ENCODE assay signal across 12 cellular contexts in the genomic region with DNA sequence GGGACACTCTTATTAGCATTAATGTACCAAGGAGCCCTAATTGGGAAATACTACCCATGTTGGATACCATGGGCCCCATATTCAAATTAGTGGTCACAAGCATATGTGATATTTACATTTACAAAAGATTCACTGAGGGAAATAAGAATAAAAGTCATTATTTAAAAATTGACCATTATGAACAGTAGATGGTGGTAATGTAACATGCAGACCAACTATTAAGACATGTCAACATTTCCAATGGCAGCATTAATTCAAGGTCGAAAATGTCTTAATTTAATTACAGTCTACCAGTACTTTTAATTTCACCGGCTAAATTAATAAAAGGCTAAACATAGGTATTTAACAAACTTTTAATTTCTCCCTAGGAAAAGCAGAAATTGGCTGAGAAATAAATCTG. TPM values are rescaled to one million over a fixed set of nuclear protein-coding genes. Genes with fewer than 3 reads are reported as not detected.
DNase-seq lines count a peak whose midpoint lies in the region; ATAC-seq, FAIRE-seq and TF ChIP-seq lines count a peak whose summit lies in the region.
"Had no signal": no experiment of that assay in that cellular context is flagged by ENCODE, and none has a peak within 500 bp of the region (broad histone marks: within the 10 kb centered on the region; RNA-seq: fewer than 3 reads in every experiment).

No MANE protein-coding gene starts in this region.

- in situ Hi-C loops in GM13977 (cut with MboI; ENCODE audit: low pct_unique_long_range_greater_than_20kb, low sequenced_read_pairs, unreplicated experiment) (no loop called here), SK-MEL-5 (cut with HindIII; ENCODE audit: low pct_unique_long_range_greater_than_20kb, low sequenced_read_pairs) (no loop called here)

- H3K9me3 Mint-ChIP-seq in activated CD4-positive, alpha-beta T cell treated with anti-CD3 and anti-CD28 coated beads, Interleukin-2, amount 10 ng/mL, durations not matched to agents 7 days and 5 days: no peaks in the 10 kb centered on the region

- peaks cover 4% of the 10 kb centered on the region for H3K4me1 Mint-ChIP-seq in activated CD4-positive, alpha-beta T cell treated with anti-CD3 and anti-CD28 coated beads, Interleukin-2, amount 10 ng/mL, durations not matched to agents 7 days and 5 days

- no peaks in the 10 kb centered on the region for H3K9me3 ChIP-seq in A549
- H3K9me3 ChIP-seq: Caco-2, left lung had no signal

- CTCF ChIA-PET in A549 (lab: Yijun Ruan, JAX): interaction anchor here (0.6 to 1.5 kb wide), 3 partner anchors 20 to 976 kb away, joined by 3 to 4 read pairs (median 3); no protein-coding TSS in a partner anchor
- CTCF ChIA-PET in activated CD4-positive, alpha-beta T cell treated with anti-CD3 and anti-CD28 coated beads, Interleukin-2, amount 10 ng/mL, durations not matched to agents 7 days and 5 days (lab: Charles Lee): no interaction called here

- H3K27me3 Mint-ChIP-seq in activated CD4-positive, alpha-beta T cell treated with anti-CD3 and anti-CD28 coated beads, Interleukin-2, amount 10 ng/mL, durations not matched to agents 7 days and 5 days: no peaks in the 10 kb centered on the region

- TF ChIP-seq CTCF in A549 (IDR thresholded peaks at IDR 0.05): peak; percentile 42; the same call in 2 of the 3 replicates
- TF ChIP-seq CTCF in GM13977 (IDR thresholded peaks at IDR 0.05; ENCODE audit: extremely low read depth, insufficient read depth, missing control alignments): peak; percentile 12
- peak; percentile 29 for TF ChIP-seq CTCF in foreskin fibroblast (IDR thresholded peaks at IDR 0.05; ENCODE audit: low read depth, low read length)

- H3K36me3 Mint-ChIP-seq in activated CD4-positive, alpha-beta T cell treated with anti-CD3 and anti-CD28 coated beads, Interleukin-2, amount 10 ng/mL, durations not matched to agents 7 days and 5 days (ENCODE audit: low read depth): no peaks in the 10 kb centered on the region

- TF ChIP-seq EP300 in A549 (IDR thresholded peaks at IDR 0.05): no peak

- H3K4me2 ChIP-seq in A549: no peak overlapping the region

- 47% methylated on average over 2 of the region's 2 CpGs for WGBS in A549 (ENCODE audit: missing lambda C conversion rate)

- no peak for FAIRE-seq in A549 (lab: Jason Lieb, UNC)

- H3K4me3 ChIP-seq in A549: no peak overlapping the region
- no peak overlapping the region for H3K4me3 ChIP-seq in foreskin fibroblast (ENCODE audit: low read depth in 1 of 2, low read length in 2 of 2)
- H3K4me3 ChIP-seq: left lung had no signal

- no peak overlapping the region for H3K27ac Mint-ChIP-seq in activated CD4-positive, alpha-beta T cell treated with anti-CD3 and anti-CD28 coated beads, Interleukin-2, amount 10 ng/mL, durations not matched to agents 7 days and 5 days

- no peaks in the 10 kb centered on the region for H3K4me1 ChIP-seq in A549
- H3K4me1 ChIP-seq: Caco-2, left lung had no signal

- POLR2A ChIA-PET in A549 (lab: Yijun Ruan, JAX): no interaction called here
- POLR2A ChIA-PET in activated CD4-positive, alpha-beta T cell treated with anti-CD3 and anti-CD28 coated beads, Interleukin-2, amount 10 ng/mL, durations not matched to agents 7 days and 5 days (lab: Charles Lee): no interaction called here

- H3K4me3 Mint-ChIP-seq in activated CD4-positive, alpha-beta T cell treated with anti-CD3 and anti-CD28 coated beads, Interleukin-2, amount 10 ng/mL, durations not matched to agents 7 days and 5 days: no peak overlapping the region

- no peak for DNase-seq in A549 (ENCODE audit: low read depth in 1 of 2, low spot score in 1 of 2)
- DNase-seq in GM13977 (ENCODE audit: low spot score): no peak
- DNase-seq in SK-MEL-5 (ENCODE audit: low read depth, low spot score): peak; percentile 17
- DNase-seq in foreskin fibroblast: peak in 1 of 2 donors; percentile 29
- no peak for DNase-seq in cerebellar nuclear complex (lab: John Stamatoyannopoulos, UW)
- DNase-seq in activated naive CD4-positive, alpha-beta T cell treated with anti-CD3 and anti-CD28 coated beads, Interleukin-2, amount 50 U/mL, for 16 hours: no peak
- DNase-seq in activated CD4-positive, alpha-beta T cell treated with anti-CD3 and anti-CD28 coated beads, Interleukin-2, amount 10 ng/mL, durations not matched to agents 7 days and 5 days: no peak
- DNase-seq: activated CD8-positive, alpha-beta memory T cell treated with anti-CD3 and anti-CD28 coated beads, Interleukin-2, amount 50 U/mL, for 48 hours; Caco-2; left lung; stimulated activated CD4-positive, alpha-beta T cell treated with anti-CD3 and anti-CD28 coated beads, Interleukin-15, amount 100 ng/mL, for 24 hours had no signal

- TF ChIP-seq POLR2A in A549 (IDR thresholded peaks at IDR 0.05; ENCODE audit: low read length): no peak

- H3K27ac ChIP-seq in A549: no peak overlapping the region
- H3K27ac ChIP-seq: left lung had no signal

- peak; percentile 49 to 54 for TF ChIP-seq RAD21 in A549 (conservative IDR thresholded peaks at IDR 0.05 in 1 of 2, IDR thresholded peaks at IDR 0.05 in 1 of 2)

- ATAC-seq in A549: no peak
- no peak for ATAC-seq in GM18867 (IDR thresholded peaks at IDR 0.05; ENCODE audit: unreplicated experiment)
- ATAC-seq: left lung had no signal

TF ChIP-seq in A549, 52 proteins besides CTCF, POLR2A, EP300 and RAD21:
- TF ChIP-seq SMC3 (IDR thresholded peaks at IDR 0.05): peak; percentile 27; the same call in 1 of the 3 replicates
- TF ChIP-seq, protein P1, sequence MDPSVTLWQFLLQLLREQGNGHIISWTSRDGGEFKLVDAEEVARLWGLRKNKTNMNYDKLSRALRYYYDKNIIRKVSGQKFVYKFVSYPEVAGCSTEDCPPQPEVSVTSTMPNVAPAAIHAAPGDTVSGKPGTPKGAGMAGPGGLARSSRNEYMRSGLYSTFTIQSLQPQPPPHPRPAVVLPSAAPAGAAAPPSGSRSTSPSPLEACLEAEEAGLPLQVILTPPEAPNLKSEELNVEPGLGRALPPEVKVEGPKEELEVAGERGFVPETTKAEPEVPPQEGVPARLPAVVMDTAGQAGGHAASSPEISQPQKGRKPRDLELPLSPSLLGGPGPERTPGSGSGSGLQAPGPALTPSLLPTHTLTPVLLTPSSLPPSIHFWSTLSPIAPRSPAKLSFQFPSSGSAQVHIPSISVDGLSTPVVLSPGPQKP (IDR thresholded peaks at IDR 0.05; ENCODE audit: low read depth, low read length): no peak

RNA-seq across cellular contexts. Expression of a gene that starts 26.3 kb away (rescaled TPM):
- polyA plus RNA-seq in A549 (2011; rRNA removed): 7.6 and 8.9 TPM in 2 replicates
- polyA plus RNA-seq in A549 (2012; cell fraction: cytosol; rRNA removed): 2.0 and 2.2 TPM in 2 replicates
- polyA plus RNA-seq in A549 (2012; cell fraction: nucleus; rRNA removed): 1.7 and 2.4 TPM in 2 replicates
- polyA plus RNA-seq in A549 (2017; fragmentation: RNase III; extraction: RNeasy Plus Mini Kit Qiagen cat#74134 plus additional on column Dnase treatment): 5.7 to 6.3 TPM (median 5.8 TPM) in 3 replicates
- polyA minus RNA-seq in A549 (2011; rRNA and poly(A)+ RNA removed): 5.0 and 9.4 TPM in 2 replicates
- total RNA-seq in SK-MEL-5 (2014; rRNA removed; shearing (Covaris generic)): 1.6 and 1.8 TPM in 2 replicates
- 0.15 and 2.9 TPM in 2 replicates for polyA plus RNA-seq in SK-MEL-5 (2015; cell fraction: cytosol; rRNA removed)
- 1.4 and 4.1 TPM in 2 replicates for polyA plus RNA-seq in SK-MEL-5 (2015; cell fraction: nucleus; rRNA removed)
- total RNA-seq in activated CD4-positive, alpha-beta T cell treated with anti-CD3 and anti-CD28 coated beads, Interleukin-2, amount 10 ng/mL, durations not matched to agents 7 days and 5 days: 1 to 10 TPM; 1.1 to 1.6 TPM

RNA-seq across cellular contexts. Expression of a gene that starts 26.4 kb away (rescaled TPM):
- polyA plus RNA-seq in A549 (2011; rRNA removed) (6.9 and 7.1 TPM in 2 replicates), A549 (2017; fragmentation: RNase III; extraction: RNeasy Plus Mini Kit Qiagen cat#74134 plus additional on column Dnase treatment) (3.6 to 4.4 TPM (median 3.8 TPM) in 3 replicates)
- 2.5 TPM in 2 replicates for polyA plus RNA-seq in A549 (2012; cell fraction: cytosol; rRNA removed)
- polyA plus RNA-seq in A549 (2012; cell fraction: nucleus; rRNA removed): 2.1 and 2.5 TPM in 2 replicates
- 7.8 and 10.4 TPM in 2 replicates for polyA minus RNA-seq in A549 (2011; rRNA and poly(A)+ RNA removed)
- 4.7 and 8.2 TPM in 2 replicates for total RNA-seq in SK-MEL-5 (2014; rRNA removed; shearing (Covaris generic))
- polyA plus RNA-seq in SK-MEL-5 (2015; cell fraction: cytosol; rRNA removed): 4.8 and 5.2 TPM in 2 replicates
- 13.0 and 14.3 TPM in 2 replicates for polyA plus RNA-seq in SK-MEL-5 (2015; cell fraction: nucleus; rRNA removed)
- 10 to 100 TPM; 13.7 to 15.1 TPM for total RNA-seq in activated CD4-positive, alpha-beta T cell treated with anti-CD3 and anti-CD28 coated beads, Interleukin-2, amount 10 ng/mL, durations not matched to agents 7 days and 5 days
